In genomic region chr6:50087231-50087954, GRCh38 we compare ENCODE assay signal across 16 cellular contexts. TPM values are rescaled to one million over a fixed set of nuclear protein-coding genes. Genes with fewer than 3 reads are reported as not detected.
DNase-seq lines count a peak whose midpoint lies in the region; ATAC-seq and TF ChIP-seq lines count a peak whose summit lies in the region.
"Had no signal": no experiment of that assay in that cellular context is flagged by ENCODE, and none has a peak within 500 bp of the region (broad histone marks: within the 10 kb centered on the region; RNA-seq: fewer than 3 reads in every experiment).

No MANE protein-coding gene starts in this region.

- CTCF ChIA-PET in Calu3 (lab: Charles Lee) = interaction anchor here (0.9 kb wide), 1 partner anchor 520 kb away, joined by 5 read pairs; no protein-coding TSS in a partner anchor
- CTCF ChIA-PET in CD8-positive, alpha-beta memory T cell (lab: Charles Lee) = no interaction called here

- peaks cover 2% of the 10 kb centered on the region for H3K9me3 Mint-ChIP-seq in Calu3 (ENCODE audit: low read depth, unreplicated experiment)
- peaks cover 0 to 16% (median 5%) of the 10 kb centered on the region in 5 donors for H3K9me3 Mint-ChIP-seq in CD8-positive, alpha-beta memory T cell

- H3K18ac ChIP-seq in mesendoderm (ENCODE audit: low read length) = no peak overlapping the region

- H3K9ac ChIP-seq in mesendoderm (ENCODE audit: low read length) = no peak overlapping the region

- H4K5ac ChIP-seq in mesendoderm (ENCODE audit: low read length) = no peak overlapping the region

- H3K27ac Mint-ChIP-seq in Calu3 (ENCODE audit: unreplicated experiment) = no peak overlapping the region
- H3K27ac Mint-ChIP-seq in CD8-positive, alpha-beta memory T cell = no peak overlapping the region
- H3K27ac Mint-ChIP-seq: activated T-cell treated with anti-CD3 and anti-CD28 coated beads, Interleukin-2, amount 50 U/mL, for 72 hours; naive B cell had no signal

- no peaks in the 10 kb centered on the region for H3K79me1 ChIP-seq in mesendoderm (ENCODE audit: low read length)

- no peaks in the 10 kb centered on the region for H3K79me2 ChIP-seq in mesendoderm (ENCODE audit: control insufficient read depth, insufficient read depth, low read length)

- H3K36me3 ChIP-seq in mesendoderm (ENCODE audit: control insufficient read depth, insufficient read depth, low read length) = no peaks in the 10 kb centered on the region
- no peaks in the 10 kb centered on the region for H3K36me3 ChIP-seq in CD8-positive, alpha-beta memory T cell (ENCODE audit: insufficient read depth, low read length)

- no peaks in the 10 kb centered on the region for H3K9me3 ChIP-seq in CD8-positive, alpha-beta memory T cell (ENCODE audit: low read length)
- H3K9me3 ChIP-seq: body of pancreas had no signal

- H3K23ac ChIP-seq in mesendoderm (ENCODE audit: low read length) = no peak overlapping the region

- WGBS in mesendoderm (ENCODE audit: extremely low coverage, insufficient coverage, low lambda C conversion rate) = no CpG with 5 or more reads among the region's 2 CpGs

- H4K8ac ChIP-seq in mesendoderm (ENCODE audit: low read depth, low read length) = no peak overlapping the region

- H3K27me3 Mint-ChIP-seq in Calu3 (ENCODE audit: unreplicated experiment) = no peaks in the 10 kb centered on the region
- H3K27me3 Mint-ChIP-seq in CD8-positive, alpha-beta memory T cell = no peaks in the 10 kb centered on the region
- H3K27me3 Mint-ChIP-seq: naive B cell had no signal

- H3K4me3 ChIP-seq in choroid plexus epithelial cell (ENCODE audit: low read depth, low read length) (no peak overlapping the region), mesendoderm (ENCODE audit: low read length) (no peak overlapping the region)
- no peak overlapping the region for H3K4me3 ChIP-seq in CD8-positive, alpha-beta memory T cell (ENCODE audit: low read length)
- H3K4me3 ChIP-seq: body of pancreas had no signal

- DNase-seq in Calu3 = peak; percentile 6
- peak; percentile 93 for DNase-seq in NCI-H226
- peak; percentile 4 for DNase-seq in choroid plexus epithelial cell (ENCODE audit: low read depth)
- DNase-seq in mesendoderm = peak; percentile 21
- no peak for DNase-seq in islet precursor cell
- no peak for DNase-seq in CD8-positive, alpha-beta memory T cell
- DNase-seq: activated CD4-positive, alpha-beta T cell treated with anti-CD3 and anti-CD28 coated beads for 48 hours; activated T-cell treated with anti-CD3 and anti-CD28 coated beads, Interleukin-2, amount 50 U/mL, for 72 hours; body of pancreas; naive B cell; NCI-H2171; substantia nigra had no signal

- no peak overlapping the region for H3K27ac ChIP-seq in mesendoderm (ENCODE audit: low read depth, low read length)
- no peak overlapping the region for H3K27ac ChIP-seq in CD8-positive, alpha-beta memory T cell (ENCODE audit: low read depth, low read length)
- H3K27ac ChIP-seq: body of pancreas had no signal

- BruUV-seq in Calu3 (replicated peaks; lab: Mats Ljungman, UMichigan) = no TSS peak

- no peak overlapping the region for H2BK5ac ChIP-seq in mesendoderm (ENCODE audit: low read length)

- TF ChIP-seq CTCF in Calu3 (IDR thresholded peaks at IDR 0.05; ENCODE audit: unreplicated experiment) (no peak), choroid plexus epithelial cell (conservative IDR thresholded peaks at IDR 0.05; ENCODE audit: low read depth, low read length) (no peak)

- POLR2A ChIA-PET in CD8-positive, alpha-beta memory T cell (lab: Charles Lee) = no interaction called here

- no peak overlapping the region for H2BK120ac ChIP-seq in mesendoderm (ENCODE audit: low read depth, low read length)

- H3K4me1 ChIP-seq in mesendoderm (ENCODE audit: control insufficient read depth, low read depth, low read length) = no peaks in the 10 kb centered on the region
- H3K4me1 ChIP-seq in CD8-positive, alpha-beta memory T cell (ENCODE audit: insufficient read depth, low read length) = no peaks in the 10 kb centered on the region
- H3K4me1 ChIP-seq: body of pancreas had no signal

- no peaks in the 10 kb centered on the region for H3K36me3 Mint-ChIP-seq in Calu3 (ENCODE audit: insufficient read depth, unreplicated experiment)
- H3K36me3 Mint-ChIP-seq in CD8-positive, alpha-beta memory T cell = no peaks in the 10 kb centered on the region
- H3K36me3 Mint-ChIP-seq: naive B cell had no signal

- H3K27me3 ChIP-seq in mesendoderm (ENCODE audit: insufficient read depth, low read length, poor library complexity) = no peaks in the 10 kb centered on the region
- no peaks in the 10 kb centered on the region for H3K27me3 ChIP-seq in CD8-positive, alpha-beta memory T cell (ENCODE audit: insufficient read depth, low read length, poor library complexity, severe bottlenecking)
- H3K27me3 ChIP-seq: body of pancreas had no signal

- no peak overlapping the region for H2BK15ac ChIP-seq in mesendoderm (replicated peaks; ENCODE audit: low read depth)

- H3K56ac ChIP-seq in mesendoderm (ENCODE audit: low read length) = no peak overlapping the region

- no peak overlapping the region for H3K4me3 Mint-ChIP-seq in Calu3 (ENCODE audit: low read depth, unreplicated experiment)
- no peak overlapping the region for H3K4me3 Mint-ChIP-seq in CD8-positive, alpha-beta memory T cell
- H3K4me3 Mint-ChIP-seq: activated T-cell treated with anti-CD3 and anti-CD28 coated beads, Interleukin-2, amount 50 U/mL, for 72 hours; naive B cell had no signal

- H3K4me1 Mint-ChIP-seq in Calu3 (ENCODE audit: low read depth, unreplicated experiment) = peaks cover 26% of the 10 kb centered on the region
- H3K4me1 Mint-ChIP-seq in CD8-positive, alpha-beta memory T cell = no peaks in the 10 kb centered on the region
- H3K4me1 Mint-ChIP-seq: naive B cell had no signal

- H2AK5ac ChIP-seq in mesendoderm (ENCODE audit: low read length) = no peak overlapping the region

- ATAC-seq in GM19467 (IDR thresholded peaks at IDR 0.05; ENCODE audit: unreplicated experiment) = no peak
- no peak for ATAC-seq in HG03135 (IDR thresholded peaks at IDR 0.05; ENCODE audit: unreplicated experiment)
- ATAC-seq: activated T-cell treated with anti-CD3 and anti-CD28 coated beads, Interleukin-2, amount 50 U/mL, for 72 hours; body of pancreas; sciatic nerve had no signal

- H3K4ac ChIP-seq in mesendoderm (ENCODE audit: low read depth, low read length) = no peak overlapping the region

- H3K4me2 ChIP-seq in mesendoderm (ENCODE audit: low read length) = no peak overlapping the region

- intact Hi-C loops in Calu3 (cut with micrococcal nuclease; ENCODE audit: unreplicated experiment) = no loop called here

RNA-seq across cellular contexts. Expression of gene DEFB112, which starts 37.7 kb away (rescaled TPM):
- total RNA-seq in Calu3 (2022) = not detected in 2 replicates
- polyA plus RNA-seq in mesendoderm (2013, experiment 1 of 2) = not detected
- polyA plus RNA-seq in mesendoderm (2013, experiment 2 of 2) = not detected
- total RNA-seq in CD8-positive, alpha-beta memory T cell = not detected
- polyA plus RNA-seq in CD8-positive, alpha-beta memory T cell = not detected
- total RNA-seq: activated T-cell treated with anti-CD3 and anti-CD28 coated beads, Interleukin-2, amount 50 U/mL, for 72 hours; body of pancreas; sciatic nerve; T-helper 1 cell treated with Interleukin-12 subunit alpha and Interleukin-12 subunit beta and Interleukin-4 antibody, amounts not matched to agents 30 ng/mL and 1 ng/mL, for 36 hours had no signal

Comparison
In these comparisons a context has a peak if more than half of its experiments do, and no peak if none do; other contexts are left out.
1. DNase-seq: peak in Calu3 (single experiment), NCI-H226 (single experiment), choroid plexus epithelial cell (single experiment) and mesendoderm (single experiment); none in islet precursor cell (single experiment) and CD8-positive, alpha-beta memory T cell (0 of 5).